ENCODE assay signal across 1 cellular context in the genomic region with DNA sequence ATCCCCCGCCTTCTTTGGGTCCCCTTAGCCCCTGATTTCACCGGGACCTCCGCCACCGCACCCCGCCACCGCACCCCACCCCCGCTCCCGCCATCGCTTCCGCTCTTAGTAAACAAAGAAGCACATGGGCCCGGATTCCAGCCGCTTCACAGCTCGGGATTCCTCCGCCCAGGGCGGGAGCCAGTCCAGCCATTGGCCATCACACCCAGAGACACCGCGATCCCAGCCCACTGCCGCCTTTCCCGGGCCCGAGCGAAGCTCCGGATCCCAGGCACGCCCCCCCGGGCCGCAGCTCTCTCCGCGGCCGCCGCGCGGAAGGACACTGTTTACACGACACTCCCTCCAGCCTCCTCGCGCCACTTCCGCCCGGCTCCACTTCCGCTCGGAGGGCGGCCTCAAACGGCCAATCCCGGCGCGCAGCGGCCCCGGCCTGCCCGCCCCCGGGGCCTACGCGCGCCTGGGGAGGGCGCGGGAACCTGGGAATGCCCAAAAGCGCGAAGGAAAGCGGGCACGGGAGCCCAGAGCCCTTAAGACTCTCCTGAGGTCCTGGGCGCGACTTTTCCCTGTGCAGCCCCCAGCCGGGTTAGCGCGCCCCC.
TF ChIP-seq lines count a peak whose summit lies in the region.

No MANE protein-coding gene starts in this region.

TF ChIP-seq in GM12878, 131 proteins besides CTCF, POLR2A, EP300 and RAD21 (continued from another document and continues in another):
- TF ChIP-seq NFIC (IDR thresholded peaks at IDR 0.05; ENCODE audit: low read depth, low read length) = no peak
- no peak for TF ChIP-seq NFYA (IDR thresholded peaks at IDR 0.05; ENCODE audit: borderline replicate concordance, low read depth, low read length)
- TF ChIP-seq NR2C2 (IDR thresholded peaks at IDR 0.05; ENCODE audit: borderline replicate concordance, control insufficient read depth, insufficient read length, low read depth) = no peak
- TF ChIP-seq TCF3 (IDR thresholded peaks at IDR 0.05; ENCODE audit: borderline replicate concordance, insufficient read depth, low read depth, low read length) = no peak; the same call in 1 of the 2 replicates
- no peak; the same call in 1 of the 2 replicates for TF ChIP-seq BCL11A (IDR thresholded peaks at IDR 0.05; ENCODE audit: low read depth, low read length)
- peak; percentile 97 for TF ChIP-seq FOXK2 (IDR thresholded peaks at IDR 0.05)
- TF ChIP-seq E4F1 (IDR thresholded peaks at IDR 0.05; ENCODE audit: borderline replicate concordance, partially characterized antibody) = peak; percentile 88
- TF ChIP-seq SMARCA5 (IDR thresholded peaks at IDR 0.05) = no peak
- TF ChIP-seq NRF1 (conservative IDR thresholded peaks at IDR 0.05; ENCODE audit: low read depth, low read length) = no peak
- peak in 1 of 2 experiments; percentile 97; a peak in 2 of 3 replicates for TF ChIP-seq EGR1 (IDR thresholded peaks at IDR 0.05; ENCODE audit: borderline replicate concordance in 1 of 2, low read depth in 2 of 2, low read length in 2 of 2)
- peak; percentile 82 for TF ChIP-seq RELA (IDR thresholded peaks at IDR 0.05; ENCODE audit: borderline replicate concordance, partially characterized antibody)
- peak; percentile 94 for TF ChIP-seq CREM (IDR thresholded peaks at IDR 0.05; ENCODE audit: low read depth)
- no peak for TF ChIP-seq HDAC6 (IDR thresholded peaks at IDR 0.05; ENCODE audit: unreplicated experiment)
- TF ChIP-seq SREBF2 (IDR thresholded peaks at IDR 0.05; ENCODE audit: low read length) = no peak
- peak; percentile 90 for TF ChIP-seq DPF2 (IDR thresholded peaks at IDR 0.05)
- peak; percentile 57; the same call in 1 of the 2 replicates for TF ChIP-seq NR2F1 (conservative IDR thresholded peaks at IDR 0.05)
- TF ChIP-seq MYB (IDR thresholded peaks at IDR 0.05; ENCODE audit: borderline replicate concordance, low read depth, low read length) = no peak
- TF ChIP-seq ZNF384 (IDR thresholded peaks at IDR 0.05; ENCODE audit: borderline replicate concordance, low read depth, low read length) = no peak
- no peak for TF ChIP-seq BMI1 (IDR thresholded peaks at IDR 0.05; ENCODE audit: borderline replicate concordance)
- TF ChIP-seq ELK1 (IDR thresholded peaks at IDR 0.05; ENCODE audit: low read depth, low read length) = peak; percentile 90
- TF ChIP-seq MEF2B (IDR thresholded peaks at IDR 0.05; ENCODE audit: partially characterized antibody, poor library complexity, severe bottlenecking) = peak; percentile 78
- peak; percentile 94 for TF ChIP-seq IKZF1 (conservative IDR thresholded peaks at IDR 0.05)
- TF ChIP-seq CBFB (IDR thresholded peaks at IDR 0.05; ENCODE audit: low read depth) = 0 out of 2 replicates have a peak, but pooled peaks have one; percentile 32
- TF ChIP-seq EED (IDR thresholded peaks at IDR 0.05; ENCODE audit: low read depth) = peak; percentile 72
- TF ChIP-seq GABPA (IDR thresholded peaks at IDR 0.05; ENCODE audit: low read depth) = peak; percentile 91
- peak; percentile 87; the same call in 1 of the 2 replicates for TF ChIP-seq ZNF207 (IDR thresholded peaks at IDR 0.05; ENCODE audit: borderline replicate concordance)
- peak; percentile 96 for TF ChIP-seq CHD2 (IDR thresholded peaks at IDR 0.05; ENCODE audit: borderline replicate concordance, low read depth, low read length)
- no peak for TF ChIP-seq TARDBP (IDR thresholded peaks at IDR 0.05; ENCODE audit: borderline replicate concordance)
- TF ChIP-seq, protein P1, sequence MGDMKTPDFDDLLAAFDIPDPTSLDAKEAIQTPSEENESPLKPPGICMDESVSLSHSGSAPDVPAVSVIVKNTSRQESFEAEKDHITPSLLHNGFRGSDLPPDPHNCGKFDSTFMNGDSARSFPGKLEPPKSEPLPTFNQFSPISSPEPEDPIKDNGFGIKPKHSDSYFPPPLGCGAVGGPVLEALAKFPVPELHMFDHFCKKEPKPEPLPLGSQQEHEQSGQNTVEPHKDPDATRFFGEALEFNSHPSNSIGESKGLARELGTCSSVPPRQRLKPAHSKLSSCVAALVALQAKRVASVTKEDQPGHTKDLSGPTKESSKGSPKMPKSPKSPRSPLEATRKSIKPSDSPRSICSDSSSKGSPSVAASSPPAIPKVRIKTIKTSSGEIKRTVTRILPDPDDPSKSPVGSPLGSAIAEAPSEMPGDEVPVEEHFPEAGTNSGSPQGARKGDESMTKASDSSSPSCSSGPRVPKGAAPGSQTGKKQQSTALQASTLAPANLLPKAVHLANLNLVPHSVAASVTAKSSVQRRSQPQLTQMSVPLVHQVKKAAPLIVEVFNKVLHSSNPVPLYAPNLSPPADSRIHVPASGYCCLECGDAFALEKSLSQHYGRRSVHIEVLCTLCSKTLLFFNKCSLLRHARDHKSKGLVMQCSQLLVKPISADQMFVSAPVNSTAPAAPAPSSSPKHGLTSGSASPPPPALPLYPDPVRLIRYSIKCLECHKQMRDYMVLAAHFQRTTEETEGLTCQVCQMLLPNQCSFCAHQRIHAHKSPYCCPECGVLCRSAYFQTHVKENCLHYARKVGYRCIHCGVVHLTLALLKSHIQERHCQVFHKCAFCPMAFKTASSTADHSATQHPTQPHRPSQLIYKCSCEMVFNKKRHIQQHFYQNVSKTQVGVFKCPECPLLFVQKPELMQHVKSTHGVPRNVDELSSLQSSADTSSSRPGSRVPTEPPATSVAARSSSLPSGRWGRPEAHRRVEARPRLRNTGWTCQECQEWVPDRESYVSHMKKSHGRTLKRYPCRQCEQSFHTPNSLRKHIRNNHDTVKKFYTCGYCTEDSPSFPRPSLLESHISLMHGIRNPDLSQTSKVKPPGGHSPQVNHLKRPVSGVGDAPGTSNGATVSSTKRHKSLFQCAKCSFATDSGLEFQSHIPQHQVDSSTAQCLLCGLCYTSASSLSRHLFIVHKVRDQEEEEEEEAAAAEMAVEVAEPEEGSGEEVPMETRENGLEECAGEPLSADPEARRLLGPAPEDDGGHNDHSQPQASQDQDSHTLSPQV (IDR thresholded peaks at IDR 0.05) = no peak
- peak; percentile 19; the same call in 1 of the 2 replicates for TF ChIP-seq TCF12 (IDR thresholded peaks at IDR 0.05; ENCODE audit: low read depth, low read length)
- 0 out of 2 replicates have a peak, but pooled peaks have one; percentile 9 for TF ChIP-seq IRF3 (IDR thresholded peaks at IDR 0.05)
- peak; percentile 97 for TF ChIP-seq NBN (IDR thresholded peaks at IDR 0.05)
- TF ChIP-seq MTA2 (IDR thresholded peaks at IDR 0.05; ENCODE audit: low read depth) = no peak
- peak; percentile 86; the same call in 1 of the 2 replicates for TF ChIP-seq LARP7 (IDR thresholded peaks at IDR 0.05)
- no peak for TF ChIP-seq ZNF217 (IDR thresholded peaks at IDR 0.05)
- TF ChIP-seq CHD1 (IDR thresholded peaks at IDR 0.05; ENCODE audit: low read depth, low read length) = no peak
- TF ChIP-seq POLR2AphosphoS5 (IDR thresholded peaks at IDR 0.05; ENCODE audit: low read length) = peak; percentile 65
- peak; percentile 62; the same call in 1 of the 2 replicates for TF ChIP-seq IRF4 (IDR thresholded peaks at IDR 0.05; ENCODE audit: low read depth, low read length)
- no peak for TF ChIP-seq ETV6 (conservative IDR thresholded peaks at IDR 0.05 in 1 of 2, IDR thresholded peaks at IDR 0.05 in 1 of 2; ENCODE audit: borderline replicate concordance in 1 of 2, low read depth in 1 of 2)
- peak; percentile 67 for TF ChIP-seq ATF7 (IDR thresholded peaks at IDR 0.05; ENCODE audit: low read depth)
- no peak for TF ChIP-seq SMAD5 (IDR thresholded peaks at IDR 0.05; ENCODE audit: low read depth)
- peak; percentile 94 for TF ChIP-seq GATAD2B (conservative IDR thresholded peaks at IDR 0.05; ENCODE audit: low read depth)
- peak; percentile 70; the same call in 1 of the 2 replicates for TF ChIP-seq STAT1 (conservative IDR thresholded peaks at IDR 0.05)
- TF ChIP-seq PAX5 (IDR thresholded peaks at IDR 0.05; ENCODE audit: borderline replicate concordance, low read depth, low read length) = no peak
- TF ChIP-seq RB1 (IDR thresholded peaks at IDR 0.05; ENCODE audit: borderline replicate concordance) = peak; percentile 98
- no peak for TF ChIP-seq TCF7 (IDR thresholded peaks at IDR 0.05; ENCODE audit: borderline replicate concordance)
- peak; percentile 50; the same call in 1 of the 2 replicates for TF ChIP-seq NR2C1 (IDR thresholded peaks at IDR 0.05)
- no peak for TF ChIP-seq SREBF1 (IDR thresholded peaks at IDR 0.05; ENCODE audit: low read length)
- TF ChIP-seq TAF1 (IDR thresholded peaks at IDR 0.05; ENCODE audit: borderline replicate concordance, low read depth, low read length) = no peak
- TF ChIP-seq PML (IDR thresholded peaks at IDR 0.05; ENCODE audit: low read length) = peak; percentile 74; the same call in 1 of the 2 replicates
- TF ChIP-seq, protein P2, sequence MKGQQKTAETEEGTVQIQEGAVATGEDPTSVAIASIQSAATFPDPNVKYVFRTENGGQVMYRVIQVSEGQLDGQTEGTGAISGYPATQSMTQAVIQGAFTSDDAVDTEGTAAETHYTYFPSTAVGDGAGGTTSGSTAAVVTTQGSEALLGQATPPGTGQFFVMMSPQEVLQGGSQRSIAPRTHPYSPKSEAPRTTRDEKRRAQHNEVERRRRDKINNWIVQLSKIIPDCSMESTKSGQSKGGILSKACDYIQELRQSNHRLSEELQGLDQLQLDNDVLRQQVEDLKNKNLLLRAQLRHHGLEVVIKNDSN (IDR thresholded peaks at IDR 0.05; ENCODE audit: borderline replicate concordance, extremely low read length, insufficient read depth, low read depth, low read length) = no peak
- no peak for TF ChIP-seq ZNF274 (IDR thresholded peaks at IDR 0.05; ENCODE audit: insufficient read depth, insufficient read length)
- TF ChIP-seq NKRF (conservative IDR thresholded peaks at IDR 0.05) = peak; percentile 100
- peak; percentile 38 to 84; a peak in 3 of 4 replicates for TF ChIP-seq BHLHE40 (IDR thresholded peaks at IDR 0.05; ENCODE audit: borderline replicate concordance in 1 of 2, low read depth in 2 of 2, low read length in 1 of 2)
- TF ChIP-seq CEBPB (IDR thresholded peaks at IDR 0.05; ENCODE audit: borderline replicate concordance in 1 of 2, low read depth in 2 of 2, low read length in 2 of 2) = no peak
- TF ChIP-seq SIX5 (IDR thresholded peaks at IDR 0.05; ENCODE audit: low read depth, low read length, severe bottlenecking) = no peak
- TF ChIP-seq ZZZ3 (IDR thresholded peaks at IDR 0.05; ENCODE audit: control insufficient read depth, insufficient read length, low read depth) = no peak
- TF ChIP-seq POLR2AphosphoS2 (IDR thresholded peaks at IDR 0.05; ENCODE audit: low read depth, low read length) = no peak; the same call in 1 of the 2 replicates
- TF ChIP-seq SMAD1 (IDR thresholded peaks at IDR 0.05; ENCODE audit: low read depth, partially characterized antibody) = no peak
- TF ChIP-seq, protein P3, sequence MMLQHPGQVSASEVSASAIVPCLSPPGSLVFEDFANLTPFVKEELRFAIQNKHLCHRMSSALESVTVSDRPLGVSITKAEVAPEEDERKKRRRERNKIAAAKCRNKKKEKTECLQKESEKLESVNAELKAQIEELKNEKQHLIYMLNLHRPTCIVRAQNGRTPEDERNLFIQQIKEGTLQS (IDR thresholded peaks at IDR 0.05; ENCODE audit: borderline replicate concordance, extremely low read depth, low read depth, low read length) = no peak
- no peak for TF ChIP-seq ZNF622 (IDR thresholded peaks at IDR 0.05)
- peak; percentile 68 for TF ChIP-seq BACH1 (IDR thresholded peaks at IDR 0.05; ENCODE audit: borderline replicate concordance)
- no peak for TF ChIP-seq PAX8 (IDR thresholded peaks at IDR 0.05)
- no peak for TF ChIP-seq FOS (IDR thresholded peaks at IDR 0.05; ENCODE audit: borderline replicate concordance, extremely low read depth, insufficient read length)
